12 cellular contexts compared by ENCODE assay signal in genomic region chr7:31320675-31321074, GRCh38. TPM values are rescaled to one million over a fixed set of nuclear protein-coding genes. Genes with fewer than 3 reads are reported as not detected.
"Had no signal": no experiment of that assay in that cellular context is flagged by ENCODE, and none has a peak within 500 bp of the region (broad histone marks: within the 10 kb centered on the region; RNA-seq: fewer than 3 reads in every experiment).

No MANE protein-coding gene starts in this region.

- DNase-seq: GM23248, GOT3, H7, H9, HCEC 1CT, HFFc6 had no signal

- H3K36me3 ChIP-seq: HAP-1 had no signal

- ATAC-seq: GM23338, HCT116 had no signal

- H3K9ac ChIP-seq: GM23248 had no signal

- H2AFZ ChIP-seq: GM23248, GM23338 had no signal

- H3K4me2 ChIP-seq: GM23338 had no signal

- H3K4me3 ChIP-seq: GM23248, GM23338, HAP-1 had no signal

- H3K27ac ChIP-seq: GM23248 had no signal

- H3K9me3 ChIP-seq: HAP-1 had no signal

- FAIRE-seq: H1, H54 had no signal

- H3K4me1 ChIP-seq: HAP-1 had no signal

RNA-seq across cellular contexts. Expression of gene NEUROD6, which starts 19.9 kb away (rescaled TPM):
- total RNA-seq: GM23248, GM23338, H1, H4, H7, H9, HFFc6 had no signal
- polyA plus RNA-seq: GM23248, GM23338, H1 had no signal
